8 cellular contexts compared by ENCODE assay signal in genomic region chr21:44240842-44241241, GRCh38. TPM values are rescaled to one million over a fixed set of nuclear protein-coding genes. Genes with fewer than 3 reads are reported as not detected.
DNase-seq lines count a peak whose midpoint lies in the region; ATAC-seq, FAIRE-seq and TF ChIP-seq lines count a peak whose summit lies in the region.
"Not testable (repeated sequence)": the region's sequence is repeated elsewhere in the genome, so short reads cannot be mapped to it uniquely, and the experiment has no call there.
"Had no signal": no experiment of that assay in that cellular context is flagged by ENCODE, and none has a peak within 500 bp of the region (broad histone marks: within the 10 kb centered on the region; RNA-seq: fewer than 3 reads in every experiment).

Gene ICOSLG, minus strand, starts transcription at chr21:44240943. Its CDS starts 126 bp downstream, at chr21:44240817.

- ATAC-seq in GM18909 (IDR thresholded peaks at IDR 0.05; ENCODE audit: poor library complexity, unreplicated experiment): peak; percentile 55
- peak; percentile 31 for ATAC-seq in GM21576 (IDR thresholded peaks at IDR 0.05; ENCODE audit: unreplicated experiment)
- peak; percentile 33 for ATAC-seq in HG02884 (IDR thresholded peaks at IDR 0.05; ENCODE audit: unreplicated experiment)
- ATAC-seq in activated T-cell treated with anti-CD3 and anti-CD28 coated beads, Interleukin-2, amount 50 U/mL, for 72 hours (replicated peaks in 1 of 2): peak; percentile 55
- ATAC-seq in heart left ventricle: peak; percentile 55 to 90 (median 86)
- peak; percentile 55 to 70 (median 67) for ATAC-seq in natural killer cell

- TF ChIP-seq CTCF in heart left ventricle (IDR thresholded peaks at IDR 0.05); natural killer cell (IDR thresholded peaks at IDR 0.05): not testable (repeated sequence)

- not testable (repeated sequence) for H3K27ac ChIP-seq in heart left ventricle

- FAIRE-seq in HTR-8/SVneo (lab: Jason Lieb, UNC): peak; percentile 64

- H3K4me1 Mint-ChIP-seq in activated T-cell treated with anti-CD3 and anti-CD28 coated beads, Interleukin-2, amount 50 U/mL, for 72 hours (ENCODE audit: low read depth); natural killer cell: not testable (repeated sequence)

- H3K27ac Mint-ChIP-seq in activated T-cell treated with anti-CD3 and anti-CD28 coated beads, Interleukin-2, amount 50 U/mL, for 72 hours; natural killer cell: not testable (repeated sequence)

- not testable (repeated sequence) for H3K9me3 Mint-ChIP-seq in activated T-cell treated with anti-CD3 and anti-CD28 coated beads, Interleukin-2, amount 50 U/mL, for 72 hours; natural killer cell

- not testable (repeated sequence) for H3K27me3 Mint-ChIP-seq in activated T-cell treated with anti-CD3 and anti-CD28 coated beads, Interleukin-2, amount 50 U/mL, for 72 hours (ENCODE audit: low read depth); natural killer cell (ENCODE audit: low read depth in 2 of 2)

- not testable (repeated sequence) for H3K9me3 ChIP-seq in heart left ventricle

- DNase-seq in HTR-8/SVneo (ENCODE audit: insufficient read length, low spot score); activated T-cell treated with anti-CD3 and anti-CD28 coated beads, Interleukin-2, amount 50 U/mL, for 72 hours; heart left ventricle; natural killer cell: not testable (repeated sequence)

- not testable (repeated sequence) for H3K4me3 Mint-ChIP-seq in activated T-cell treated with anti-CD3 and anti-CD28 coated beads, Interleukin-2, amount 50 U/mL, for 72 hours; natural killer cell

- not testable (repeated sequence) for H3K4me3 ChIP-seq in heart left ventricle

- WGBS in heart left ventricle, 4 donors: no CpG with 5 or more reads among the region's 53 CpGs

- intact Hi-C loops in heart left ventricle (cut with DNase I); natural killer cell (cut with micrococcal nuclease): not testable (repeated sequence)

- not testable (repeated sequence) for H3K4me1 ChIP-seq in heart left ventricle

- not testable (repeated sequence) for TF ChIP-seq POLR2A in heart left ventricle (IDR thresholded peaks at IDR 0.05)

- not testable (repeated sequence) for H3K36me3 ChIP-seq in heart left ventricle

- not testable (repeated sequence) for H3K27me3 ChIP-seq in heart left ventricle

- H3K36me3 Mint-ChIP-seq in activated T-cell treated with anti-CD3 and anti-CD28 coated beads, Interleukin-2, amount 50 U/mL, for 72 hours (ENCODE audit: insufficient read depth in 2 of 2); natural killer cell: not testable (repeated sequence)

RNA-seq across cellular contexts. Expression of gene ICOSLG, which starts in this region (rescaled TPM):
- 1 to 10 TPM; 2.6 to 3.2 TPM for total RNA-seq in activated T-cell treated with anti-CD3 and anti-CD28 coated beads, Interleukin-2, amount 50 U/mL, for 72 hours
- total RNA-seq in heart left ventricle (1 to 10 TPM in 8 of 9 donors, under 1 TPM in 1; 0.78 to 5.5 (median 1.5) TPM), natural killer cell (1 to 10 TPM; 1.7 to 4.5 (median 2.9) TPM)
- 1 to 10 TPM in 1 of 2 donors, under 1 TPM in 1; 0.80 to 2.6 TPM for polyA plus RNA-seq in heart left ventricle
- polyA plus RNA-seq: GM23248 had no signal

Comparison
In these comparisons a context has a peak if more than half of its experiments do, and no peak if none do; other contexts are left out.
1. ATAC-seq: peak in every context shown above with its lines; median percentile 86 in heart left ventricle; 67 in natural killer cell; 55 in GM18909; 55 in activated T-cell treated with anti-CD3 and anti-CD28 coated beads, Interleukin-2, amount 50 U/mL, for 72 hours; 33 in HG02884; 31 in GM21576.